Comparison of ENCODE assay signal across 8 cellular contexts in genomic region chr4:102263024-102263787, GRCh38.
DNase-seq lines count a peak whose midpoint lies in the region; ATAC-seq, FAIRE-seq and TF ChIP-seq lines count a peak whose summit lies in the region.

No MANE protein-coding gene starts in this region.

- DNase-seq in A172 (ENCODE audit: low spot score) = peak; percentile 62
- peak; percentile 26 for DNase-seq in HuH-7.5 (ENCODE audit: low spot score)
- peak; percentile 80 for DNase-seq in PC-3
- no peak for DNase-seq in endothelial cell (ENCODE audit: low spot score)
- peak; percentile 66 for DNase-seq in neural progenitor cell (ENCODE audit: low spot score)
- DNase-seq in stimulated activated CD4-positive, alpha-beta T cell treated with anti-CD3 and anti-CD28 coated beads, Interleukin-12 subunit alpha, Interleukin-12 subunit beta, amount 100 ng/mL, for 4 hours = no peak

- H3K9me3 ChIP-seq in PC-3 (ENCODE audit: low read length) (no peaks in the 10 kb centered on the region), neural progenitor cell (ENCODE audit: low read depth) (no peaks in the 10 kb centered on the region)

- no peaks in the 10 kb centered on the region for H4K20me1 ChIP-seq in PC-3 (ENCODE audit: low read length)
- no peaks in the 10 kb centered on the region for H4K20me1 ChIP-seq in neural progenitor cell (ENCODE audit: low read depth)

- H3K27me3 Mint-ChIP-seq in endothelial cell (ENCODE audit: unreplicated experiment) (peaks cover 1% of the 10 kb centered on the region), neural progenitor cell (ENCODE audit: insufficient read depth, low read depth) (no peaks in the 10 kb centered on the region)

- no peak overlapping the region for H3K9ac ChIP-seq in PC-3 (ENCODE audit: low read length)
- no peak overlapping the region for H3K9ac ChIP-seq in neural progenitor cell

- H3K4me3 Mint-ChIP-seq in endothelial cell (ENCODE audit: unreplicated experiment) (no peak overlapping the region), neural progenitor cell (no peak overlapping the region)

- POLR2A ChIA-PET in PC-3 (lab: Charles Lee; ENCODE audit: unreplicated experiment) = no interaction called here

- no peaks in the 10 kb centered on the region for H3K36me3 ChIP-seq in PC-3 (ENCODE audit: low read depth, low read length)
- H3K36me3 ChIP-seq in neural progenitor cell = no peaks in the 10 kb centered on the region

- ATAC-seq in GM21723 (IDR thresholded peaks at IDR 0.05; ENCODE audit: unreplicated experiment) = peak; percentile 91
- ATAC-seq in PC-3 = peak; percentile 91

- H3K4me2 ChIP-seq in PC-3 (ENCODE audit: low read length) = peak overlapping the region; percentile 9; the same call in 1 of the 2 replicates
- no peak overlapping the region for H3K4me2 ChIP-seq in neural progenitor cell

- no peaks in the 10 kb centered on the region for H3K9me2 ChIP-seq in PC-3 (replicated peaks; ENCODE audit: low read length)

- H3K36me3 Mint-ChIP-seq in endothelial cell (ENCODE audit: low read depth, unreplicated experiment) (peaks cover 18% of the 10 kb centered on the region), neural progenitor cell (no peaks in the 10 kb centered on the region)

- H2AFZ ChIP-seq in PC-3 (ENCODE audit: low read length) = no peak overlapping the region
- H2AFZ ChIP-seq in neural progenitor cell (replicated peaks) = no peak overlapping the region

- no peak overlapping the region for H3K4me3 ChIP-seq in PC-3 (ENCODE audit: low read length)
- no peak overlapping the region for H3K4me3 ChIP-seq in neural progenitor cell

- H3K4me1 Mint-ChIP-seq in endothelial cell (ENCODE audit: unreplicated experiment) (peaks cover 15% of the 10 kb centered on the region), neural progenitor cell (peaks cover 5% of the 10 kb centered on the region)

- CTCF ChIA-PET in PC-3 (lab: Charles Lee) = no interaction called here

- peaks cover 7% of the 10 kb centered on the region for H3K4me1 ChIP-seq in PC-3 (ENCODE audit: insufficient read depth, low read length)
- peaks cover 17% of the 10 kb centered on the region for H3K4me1 ChIP-seq in neural progenitor cell

- intact Hi-C loops in PC-3 (cut with micrococcal nuclease) = loop anchor here (5.0 to 10.0 kb wide), 6 partner anchors 286 to 1088 kb away; partner anchors contain the start of genes BANK1 and PPP3CA

- peak; percentile 31 for FAIRE-seq in G401.6 (lab: Jason Lieb, UNC)

- H3K9me3 Mint-ChIP-seq in endothelial cell (ENCODE audit: unreplicated experiment) = no peaks in the 10 kb centered on the region
- H3K9me3 Mint-ChIP-seq in neural progenitor cell = no peaks in the 10 kb centered on the region

- no peaks in the 10 kb centered on the region for H3K79me2 ChIP-seq in PC-3 (ENCODE audit: low read length)
- no peaks in the 10 kb centered on the region for H3K79me2 ChIP-seq in neural progenitor cell (ENCODE audit: low read depth)

- H3K27ac ChIP-seq in PC-3 (ENCODE audit: low read length) (no peak overlapping the region), neural progenitor cell (no peak overlapping the region)

- H3F3A ChIP-seq in PC-3 (ENCODE audit: low read length, unreplicated experiment) (no peaks in the 10 kb centered on the region), neural progenitor cell (ENCODE audit: low read depth) (no peaks in the 10 kb centered on the region)

- H3K27me3 ChIP-seq in PC-3 (ENCODE audit: low read length) (no peaks in the 10 kb centered on the region), neural progenitor cell (no peaks in the 10 kb centered on the region)

- no TSS peak for BruUV-seq in PC-3 (replicated peaks; lab: Mats Ljungman, UMichigan)

- TF ChIP-seq CTCF in PC-3 (conservative IDR thresholded peaks at IDR 0.05; ENCODE audit: low read depth, low read length) = peak; percentile 71
- TF ChIP-seq CTCF in endothelial cell (IDR thresholded peaks at IDR 0.05; ENCODE audit: unreplicated experiment) = peak; percentile 23
- peak; percentile 81 for TF ChIP-seq CTCF in neural progenitor cell (IDR thresholded peaks at IDR 0.05)

- peak overlapping the region; percentile 4 for H3K27ac Mint-ChIP-seq in endothelial cell (ENCODE audit: unreplicated experiment)
- H3K27ac Mint-ChIP-seq in neural progenitor cell = no peak overlapping the region

Comparison
In these comparisons a context has a peak if more than half of its experiments do, and no peak if none do; other contexts are left out.
1. DNase-seq: peak in A172 (single experiment), HuH-7.5 (single experiment), PC-3 (single experiment) and neural progenitor cell (single experiment); none in endothelial cell (single experiment) and stimulated activated CD4-positive, alpha-beta T cell treated with anti-CD3 and anti-CD28 coated beads, Interleukin-12 subunit alpha, Interleukin-12 subunit beta, amount 100 ng/mL, for 4 hours (single experiment).
2. CTCF ChIP-seq: peak in every context shown above with its lines; median percentile 81 in neural progenitor cell; 71 in PC-3; 23 in endothelial cell.